ENCODE assay signal across 1 cellular context in the genomic region with DNA sequence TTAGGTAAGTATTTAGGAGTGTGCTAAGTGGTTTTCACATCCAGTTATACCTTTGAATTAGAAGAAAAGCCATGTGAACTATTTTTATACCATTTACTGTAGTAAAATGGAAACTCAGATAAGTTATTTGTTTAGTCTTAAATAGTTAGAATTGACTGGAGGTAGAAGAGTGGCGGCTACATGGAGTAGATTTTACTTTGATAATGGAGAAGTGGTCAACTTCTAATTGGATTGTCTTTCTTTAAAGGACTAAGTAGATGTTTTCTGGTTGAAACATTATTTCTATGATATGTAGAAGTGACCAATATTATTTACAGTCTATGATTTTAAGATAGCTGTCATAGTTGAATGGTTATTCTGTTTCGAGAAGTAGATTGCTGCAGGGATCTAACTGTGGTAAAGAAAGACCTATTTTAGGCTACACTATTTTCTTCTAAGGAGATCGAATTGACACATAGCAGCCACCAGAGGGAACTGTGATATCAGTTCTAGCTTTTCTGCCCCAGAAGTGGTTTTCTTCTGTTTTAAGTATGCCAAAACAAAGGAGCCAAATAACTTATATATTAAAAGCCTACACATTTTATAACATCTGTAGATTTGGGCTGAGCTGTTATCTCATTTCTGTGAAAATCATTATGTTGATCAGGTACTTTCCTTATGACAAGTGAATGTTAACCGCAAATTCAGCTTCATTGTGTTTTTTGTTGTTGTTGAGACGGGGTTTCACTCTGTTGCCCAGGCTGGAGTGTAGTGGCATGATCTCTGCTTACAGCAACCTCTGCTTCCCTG.
TF ChIP-seq lines count a peak whose summit lies in the region.

No MANE protein-coding gene starts in this region.

TF ChIP-seq in GM12878, 131 proteins besides CTCF, POLR2A, EP300 and RAD21 (continued from another document):
- TF ChIP-seq, protein P1, sequence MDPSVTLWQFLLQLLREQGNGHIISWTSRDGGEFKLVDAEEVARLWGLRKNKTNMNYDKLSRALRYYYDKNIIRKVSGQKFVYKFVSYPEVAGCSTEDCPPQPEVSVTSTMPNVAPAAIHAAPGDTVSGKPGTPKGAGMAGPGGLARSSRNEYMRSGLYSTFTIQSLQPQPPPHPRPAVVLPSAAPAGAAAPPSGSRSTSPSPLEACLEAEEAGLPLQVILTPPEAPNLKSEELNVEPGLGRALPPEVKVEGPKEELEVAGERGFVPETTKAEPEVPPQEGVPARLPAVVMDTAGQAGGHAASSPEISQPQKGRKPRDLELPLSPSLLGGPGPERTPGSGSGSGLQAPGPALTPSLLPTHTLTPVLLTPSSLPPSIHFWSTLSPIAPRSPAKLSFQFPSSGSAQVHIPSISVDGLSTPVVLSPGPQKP (IDR thresholded peaks at IDR 0.05; ENCODE audit: low read depth, low read length): no peak
- TF ChIP-seq HSF1 (IDR thresholded peaks at IDR 0.05; ENCODE audit: low read depth, low read length) (no peak), EZH2 (IDR thresholded peaks at IDR 0.05; ENCODE audit: borderline replicate concordance, control insufficient read depth, low read depth, low read length) (no peak), CREM (IDR thresholded peaks at IDR 0.05; ENCODE audit: low read depth) (no peak), KLF5 (IDR thresholded peaks at IDR 0.05; ENCODE audit: partially characterized antibody) (no peak), SPI1 (IDR thresholded peaks at IDR 0.05; ENCODE audit: borderline replicate concordance, insufficient read depth, low read depth, low read length) (peak; percentile 41; the same call in 1 of the 2 replicates), ZNF274 (IDR thresholded peaks at IDR 0.05; ENCODE audit: insufficient read depth, insufficient read length) (no peak), IRF5 (IDR thresholded peaks at IDR 0.05; ENCODE audit: borderline replicate concordance) (no peak), BMI1 (IDR thresholded peaks at IDR 0.05; ENCODE audit: borderline replicate concordance) (no peak), RB1 (IDR thresholded peaks at IDR 0.05; ENCODE audit: borderline replicate concordance) (no peak), TAF1 (IDR thresholded peaks at IDR 0.05; ENCODE audit: borderline replicate concordance, low read depth, low read length) (no peak), CBX5 (IDR thresholded peaks at IDR 0.05; ENCODE audit: low read depth) (no peak), EGR1 (IDR thresholded peaks at IDR 0.05; ENCODE audit: borderline replicate concordance in 1 of 2, low read depth in 2 of 2, low read length in 2 of 2) (no peak), JUNB (IDR thresholded peaks at IDR 0.05) (no peak)
- TF ChIP-seq, protein P2, sequence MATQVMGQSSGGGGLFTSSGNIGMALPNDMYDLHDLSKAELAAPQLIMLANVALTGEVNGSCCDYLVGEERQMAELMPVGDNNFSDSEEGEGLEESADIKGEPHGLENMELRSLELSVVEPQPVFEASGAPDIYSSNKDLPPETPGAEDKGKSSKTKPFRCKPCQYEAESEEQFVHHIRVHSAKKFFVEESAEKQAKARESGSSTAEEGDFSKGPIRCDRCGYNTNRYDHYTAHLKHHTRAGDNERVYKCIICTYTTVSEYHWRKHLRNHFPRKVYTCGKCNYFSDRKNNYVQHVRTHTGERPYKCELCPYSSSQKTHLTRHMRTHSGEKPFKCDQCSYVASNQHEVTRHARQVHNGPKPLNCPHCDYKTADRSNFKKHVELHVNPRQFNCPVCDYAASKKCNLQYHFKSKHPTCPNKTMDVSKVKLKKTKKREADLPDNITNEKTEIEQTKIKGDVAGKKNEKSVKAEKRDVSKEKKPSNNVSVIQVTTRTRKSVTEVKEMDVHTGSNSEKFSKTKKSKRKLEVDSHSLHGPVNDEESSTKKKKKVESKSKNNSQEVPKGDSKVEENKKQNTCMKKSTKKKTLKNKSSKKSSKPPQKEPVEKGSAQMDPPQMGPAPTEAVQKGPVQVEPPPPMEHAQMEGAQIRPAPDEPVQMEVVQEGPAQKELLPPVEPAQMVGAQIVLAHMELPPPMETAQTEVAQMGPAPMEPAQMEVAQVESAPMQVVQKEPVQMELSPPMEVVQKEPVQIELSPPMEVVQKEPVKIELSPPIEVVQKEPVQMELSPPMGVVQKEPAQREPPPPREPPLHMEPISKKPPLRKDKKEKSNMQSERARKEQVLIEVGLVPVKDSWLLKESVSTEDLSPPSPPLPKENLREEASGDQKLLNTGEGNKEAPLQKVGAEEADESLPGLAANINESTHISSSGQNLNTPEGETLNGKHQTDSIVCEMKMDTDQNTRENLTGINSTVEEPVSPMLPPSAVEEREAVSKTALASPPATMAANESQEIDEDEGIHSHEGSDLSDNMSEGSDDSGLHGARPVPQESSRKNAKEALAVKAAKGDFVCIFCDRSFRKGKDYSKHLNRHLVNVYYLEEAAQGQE (IDR thresholded peaks at IDR 0.05; ENCODE audit: low read depth, low read length): no peak
- TF ChIP-seq, protein P3, sequence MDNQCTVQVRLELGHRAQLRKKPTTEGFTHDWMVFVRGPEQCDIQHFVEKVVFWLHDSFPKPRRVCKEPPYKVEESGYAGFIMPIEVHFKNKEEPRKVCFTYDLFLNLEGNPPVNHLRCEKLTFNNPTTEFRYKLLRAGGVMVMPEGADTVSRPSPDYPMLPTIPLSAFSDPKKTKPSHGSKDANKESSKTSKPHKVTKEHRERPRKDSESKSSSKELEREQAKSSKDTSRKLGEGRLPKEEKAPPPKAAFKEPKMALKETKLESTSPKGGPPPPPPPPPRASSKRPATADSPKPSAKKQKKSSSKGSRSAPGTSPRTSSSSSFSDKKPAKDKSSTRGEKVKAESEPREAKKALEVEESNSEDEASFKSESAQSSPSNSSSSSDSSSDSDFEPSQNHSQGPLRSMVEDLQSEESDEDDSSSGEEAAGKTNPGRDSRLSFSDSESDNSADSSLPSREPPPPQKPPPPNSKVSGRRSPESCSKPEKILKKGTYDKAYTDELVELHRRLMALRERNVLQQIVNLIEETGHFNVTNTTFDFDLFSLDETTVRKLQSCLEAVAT (IDR thresholded peaks at IDR 0.05): no peak
